ENCODE assay signal across 19 cellular contexts in genomic region chr3:127600749-127601456, GRCh38. TPM values are rescaled to one million over a fixed set of nuclear protein-coding genes. Genes with fewer than 3 reads are reported as not detected.
DNase-seq lines count a peak whose midpoint lies in the region; ATAC-seq and TF ChIP-seq lines count a peak whose summit lies in the region.
"Had no signal": no experiment of that assay in that cellular context is flagged by ENCODE, and none has a peak within 500 bp of the region (broad histone marks: within the 10 kb centered on the region; RNA-seq: fewer than 3 reads in every experiment).

No MANE protein-coding gene starts in this region.

- H3K9me3 Mint-ChIP-seq in activated T-cell treated with anti-CD3 and anti-CD28 coated beads, Interleukin-2, amount 50 U/mL, for 4 hours: no peaks in the 10 kb centered on the region
- no peaks in the 10 kb centered on the region for H3K9me3 Mint-ChIP-seq in activated T-helper 2 cell treated with anti-CD3 and anti-CD28 coated beads, Interferon-gamma antibody, Interleukin-2, Interleukin-4, amounts not matched to agents 10 μg/mL and 5 μg/mL and 100 μg/mL, durations not matched to agents 14 hours and 24 hours and 36 hours
- no peaks in the 10 kb centered on the region for H3K9me3 Mint-ChIP-seq in neural progenitor cell
- H3K9me3 Mint-ChIP-seq: naive thymus-derived CD8-positive, alpha-beta T cell had no signal

- H3K36me3 ChIP-seq in KMS-11 (ENCODE audit: insufficient read depth) (peaks cover 12% of the 10 kb centered on the region; the same call in 1 of the 2 replicates), neural progenitor cell (peaks cover 8% of the 10 kb centered on the region)

- H3K4me1 ChIP-seq in KMS-11 (ENCODE audit: low read depth, poor library complexity, severe bottlenecking) (peaks cover 34% of the 10 kb centered on the region), neural progenitor cell (peaks cover 29% of the 10 kb centered on the region)

- peak overlapping the region; percentile 32 for H3K4me3 Mint-ChIP-seq in activated T-cell treated with anti-CD3 and anti-CD28 coated beads, Interleukin-2, amount 50 U/mL, for 4 hours
- peak overlapping the region; percentile 66 for H3K4me3 Mint-ChIP-seq in activated T-helper 2 cell treated with anti-CD3 and anti-CD28 coated beads, Interferon-gamma antibody, Interleukin-2, Interleukin-4, amounts not matched to agents 10 μg/mL and 5 μg/mL and 100 μg/mL, durations not matched to agents 14 hours and 24 hours and 36 hours (ENCODE audit: low read depth)
- H3K4me3 Mint-ChIP-seq in neural progenitor cell: peak overlapping the region; percentile 52
- H3K4me3 Mint-ChIP-seq: naive thymus-derived CD8-positive, alpha-beta T cell had no signal

- H3K9me3 ChIP-seq in neural progenitor cell (ENCODE audit: low read depth): no peaks in the 10 kb centered on the region
- H3K9me3 ChIP-seq: sigmoid colon, tibial artery had no signal

- H3K27ac ChIP-seq in KMS-11 (no peak overlapping the region), neural progenitor cell (no peak overlapping the region)
- H3K27ac ChIP-seq: sigmoid colon, tibial artery had no signal

- peaks cover 3% of the 10 kb centered on the region for H3F3A ChIP-seq in neural progenitor cell (ENCODE audit: low read depth)

- H3K27me3 ChIP-seq in KMS-11 (ENCODE audit: insufficient read depth, low read depth) (no peaks in the 10 kb centered on the region), neural progenitor cell (no peaks in the 10 kb centered on the region)
- H3K27me3 ChIP-seq: sigmoid colon, tibial artery had no signal

- peaks cover 58% of the 10 kb centered on the region for H3K79me2 ChIP-seq in KMS-11 (ENCODE audit: insufficient read depth, low read depth)
- peaks cover 67% of the 10 kb centered on the region for H3K79me2 ChIP-seq in neural progenitor cell (ENCODE audit: low read depth)

- no peak overlapping the region for H3K27ac Mint-ChIP-seq in activated T-helper 2 cell treated with anti-CD3 and anti-CD28 coated beads, Interferon-gamma antibody, Interleukin-2, Interleukin-4, amounts not matched to agents 10 μg/mL and 5 μg/mL and 100 μg/mL, durations not matched to agents 14 hours and 24 hours and 36 hours
- no peak overlapping the region for H3K27ac Mint-ChIP-seq in neural progenitor cell

- H2AFZ ChIP-seq in KMS-11 (ENCODE audit: low read depth) (no peak overlapping the region), neural progenitor cell (replicated peaks) (no peak overlapping the region)

- peaks cover 11% of the 10 kb centered on the region for H3K4me1 Mint-ChIP-seq in activated T-cell treated with anti-CD3 and anti-CD28 coated beads, Interleukin-2, amount 50 U/mL, for 4 hours (ENCODE audit: low read depth)
- H3K4me1 Mint-ChIP-seq in activated T-helper 2 cell treated with anti-CD3 and anti-CD28 coated beads, Interferon-gamma antibody, Interleukin-2, Interleukin-4, amounts not matched to agents 10 μg/mL and 5 μg/mL and 100 μg/mL, durations not matched to agents 14 hours and 24 hours and 36 hours (ENCODE audit: low read depth): peaks cover 42% of the 10 kb centered on the region
- H3K4me1 Mint-ChIP-seq in neural progenitor cell: peaks cover 40% of the 10 kb centered on the region

- H3K27me3 Mint-ChIP-seq in activated T-cell treated with anti-CD3 and anti-CD28 coated beads, Interleukin-2, amount 50 U/mL, for 4 hours (ENCODE audit: low read depth): no peaks in the 10 kb centered on the region
- H3K27me3 Mint-ChIP-seq in activated T-helper 2 cell treated with anti-CD3 and anti-CD28 coated beads, Interferon-gamma antibody, Interleukin-2, Interleukin-4, amounts not matched to agents 10 μg/mL and 5 μg/mL and 100 μg/mL, durations not matched to agents 14 hours and 24 hours and 36 hours (ENCODE audit: low read depth): no peaks in the 10 kb centered on the region
- H3K27me3 Mint-ChIP-seq in neural progenitor cell (ENCODE audit: insufficient read depth, low read depth): peaks cover 4% of the 10 kb centered on the region
- H3K27me3 Mint-ChIP-seq: naive thymus-derived CD8-positive, alpha-beta T cell had no signal

- H3K9ac ChIP-seq in KMS-11 (no peak overlapping the region), neural progenitor cell (peak overlapping the region; percentile 98)

- H3K4me2 ChIP-seq in KMS-11 (peak overlapping the region; percentile 95), neural progenitor cell (peak overlapping the region; percentile 94)

- H3K36me3 Mint-ChIP-seq in activated T-cell treated with anti-CD3 and anti-CD28 coated beads, Interleukin-2, amount 50 U/mL, for 4 hours (ENCODE audit: insufficient read depth): peaks cover 30% of the 10 kb centered on the region
- peaks cover 65% of the 10 kb centered on the region for H3K36me3 Mint-ChIP-seq in activated T-helper 2 cell treated with anti-CD3 and anti-CD28 coated beads, Interferon-gamma antibody, Interleukin-2, Interleukin-4, amounts not matched to agents 10 μg/mL and 5 μg/mL and 100 μg/mL, durations not matched to agents 14 hours and 24 hours and 36 hours (ENCODE audit: low read depth)
- peaks cover 31% of the 10 kb centered on the region for H3K36me3 Mint-ChIP-seq in neural progenitor cell

- DNase-seq in activated T-cell treated with anti-CD3 and anti-CD28 coated beads, Interleukin-2, amount 50 U/mL, for 4 hours: no peak
- no peak for DNase-seq in activated T-cell treated with anti-CD3 and anti-CD28 coated beads, Interleukin-2, amount 50 U/mL, for 48 hours
- DNase-seq in activated T-helper 2 cell treated with anti-CD3 and anti-CD28 coated beads, Interferon-gamma antibody, Interleukin-2, Interleukin-4, amounts not matched to agents 10 μg/mL and 5 μg/mL and 100 μg/mL, durations not matched to agents 14 hours and 24 hours and 36 hours (ENCODE audit: low spot score): no peak
- no peak for DNase-seq in neural progenitor cell (ENCODE audit: low spot score)
- no peak for DNase-seq in activated CD4-positive, CD25-positive, alpha-beta regulatory T cell (lab: John Stamatoyannopoulos, UW)
- DNase-seq: activated naive CD4-positive, alpha-beta T cell treated with anti-CD3 and anti-CD28 coated beads, Interleukin-2, amount 50 U/mL, for 16 hours; Calu3; central memory CD4-positive, alpha-beta T cell; foreskin melanocyte; naive thymus-derived CD8-positive, alpha-beta T cell; NCI-H2081; NCI-H748 treated with DMSO at 0.1 percent for 48 hours; sigmoid colon; stimulated activated CD4-positive, alpha-beta T cell treated with anti-CD3 and anti-CD28 coated beads, Interleukin-2, amount 100 ng/mL, for 48 hours; T-helper 9 cell; tibial artery had no signal

- H4K20me1 ChIP-seq in KMS-11 (ENCODE audit: insufficient read depth): no peaks in the 10 kb centered on the region
- H4K20me1 ChIP-seq in neural progenitor cell (ENCODE audit: low read depth): peaks cover 46% of the 10 kb centered on the region

- intact Hi-C loops in activated T-helper 2 cell treated with anti-CD3 and anti-CD28 coated beads, Interferon-gamma antibody, Interleukin-2, Interleukin-4, amounts not matched to agents 10 μg/mL and 5 μg/mL and 100 μg/mL, durations not matched to agents 14 hours and 24 hours and 36 hours (cut with micrococcal nuclease): no loop called here

- TF ChIP-seq CTCF in KMS-11 (conservative IDR thresholded peaks at IDR 0.05; ENCODE audit: low read depth, low read length) (no peak), neural progenitor cell (IDR thresholded peaks at IDR 0.05) (no peak)

- no peak for ATAC-seq in activated T-cell treated with anti-CD3 and anti-CD28 coated beads, Interleukin-2, amount 50 U/mL, for 4 hours
- ATAC-seq in HG03139 (IDR thresholded peaks at IDR 0.05; ENCODE audit: unreplicated experiment) (no peak), GM18498 (IDR thresholded peaks at IDR 0.05; ENCODE audit: unreplicated experiment) (no peak)
- ATAC-seq: naive thymus-derived CD8-positive, alpha-beta T cell had no signal

- no peak overlapping the region for H3K4me3 ChIP-seq in KMS-11 (IDR thresholded peaks at IDR 0.05; ENCODE audit: insufficient read depth, low read depth, low read length)
- H3K4me3 ChIP-seq in neural progenitor cell: peak overlapping the region; percentile 72
- H3K4me3 ChIP-seq: sigmoid colon, tibial artery had no signal

RNA-seq across cellular contexts. Expression of gene MCM2, which starts 2.7 kb away (rescaled TPM):
- total RNA-seq in activated T-cell treated with anti-CD3 and anti-CD28 coated beads, Interleukin-2, amount 50 U/mL, for 4 hours: 100 to 1,000 TPM; 284 to 362 (median 320) TPM
- 196 and 215 TPM in 2 replicates for total RNA-seq in activated T-helper 2 cell treated with anti-CD3 and anti-CD28 coated beads, Interferon-gamma antibody, Interleukin-2, Interleukin-4, amounts not matched to agents 10 μg/mL and 5 μg/mL and 100 μg/mL, durations not matched to agents 14 hours and 24 hours and 36 hours
- total RNA-seq in neural progenitor cell (ENCODE audit: low replicate concordance): 104 and 180 TPM in 2 replicates

RNA-seq across cellular contexts. Expression of gene TPRA1, which starts 10.4 kb away (rescaled TPM):
- 10 to 100 TPM; 37.8 to 39.2 (median 38.9) TPM for total RNA-seq in activated T-cell treated with anti-CD3 and anti-CD28 coated beads, Interleukin-2, amount 50 U/mL, for 4 hours
- 36.0 and 37.1 TPM in 2 replicates for total RNA-seq in activated T-helper 2 cell treated with anti-CD3 and anti-CD28 coated beads, Interferon-gamma antibody, Interleukin-2, Interleukin-4, amounts not matched to agents 10 μg/mL and 5 μg/mL and 100 μg/mL, durations not matched to agents 14 hours and 24 hours and 36 hours
- total RNA-seq in neural progenitor cell (ENCODE audit: low replicate concordance): 11.8 and 27.4 TPM in 2 replicates

RNA-seq across cellular contexts. Expression of gene PODXL2, which starts 28.1 kb away (rescaled TPM):
- total RNA-seq in activated T-cell treated with anti-CD3 and anti-CD28 coated beads, Interleukin-2, amount 50 U/mL, for 4 hours: 1 to 10 TPM; 3.4 to 5.9 (median 4.3) TPM
- 3.5 and 3.9 TPM in 2 replicates for total RNA-seq in activated T-helper 2 cell treated with anti-CD3 and anti-CD28 coated beads, Interferon-gamma antibody, Interleukin-2, Interleukin-4, amounts not matched to agents 10 μg/mL and 5 μg/mL and 100 μg/mL, durations not matched to agents 14 hours and 24 hours and 36 hours
- total RNA-seq in neural progenitor cell (ENCODE audit: low replicate concordance): 18.4 and 43.8 TPM in 2 replicates
